Comparison of ENCODE assay signal across 1 cellular context in the genomic region with DNA sequence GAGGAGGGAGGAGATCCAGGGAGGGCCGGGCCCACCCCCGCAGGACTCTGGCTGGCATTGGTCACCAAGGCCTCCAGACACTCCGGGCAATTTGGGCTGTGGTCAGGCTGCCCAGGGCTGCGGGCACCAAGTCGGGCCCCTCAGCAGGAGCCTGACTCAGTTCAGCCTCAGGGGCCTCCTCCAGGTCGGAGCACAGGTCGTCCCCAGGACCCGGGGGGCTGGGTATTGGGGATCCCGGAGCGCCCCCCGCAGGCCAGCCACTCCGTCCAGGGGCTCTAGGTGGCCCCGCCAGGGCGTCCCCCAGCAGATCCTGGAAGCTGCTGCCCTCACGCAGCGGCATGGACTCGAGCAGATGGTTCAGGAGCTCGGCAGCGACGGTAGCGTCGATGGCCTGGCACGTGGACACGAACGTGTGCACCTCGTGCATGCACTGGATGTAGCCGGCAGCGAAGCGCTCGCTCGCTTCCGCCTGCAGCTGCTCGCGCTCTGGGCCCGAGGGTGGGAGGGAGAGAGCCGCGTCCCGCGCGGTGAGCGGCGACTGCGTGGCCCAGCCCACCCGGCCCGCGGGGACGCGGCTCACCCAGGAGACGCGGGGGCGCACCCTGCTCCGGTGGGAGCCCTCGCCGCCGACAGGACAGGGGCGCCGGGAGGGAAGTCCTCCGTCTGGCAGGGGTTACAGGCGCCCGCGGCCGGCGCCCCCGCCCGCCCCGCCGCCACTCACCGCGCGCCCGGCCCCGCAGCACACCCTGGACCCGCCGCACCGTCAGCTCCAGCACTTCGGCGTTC.
A peak's percentile ranks its signal among the peaks of the same experiment; 100 is the strongest.
TF ChIP-seq lines count a peak whose summit lies in the region.

No MANE protein-coding gene starts in this region.

TF ChIP-seq in K562, 482 proteins besides CTCF, POLR2A, EP300 and RAD21 (continues in another document):
- TF ChIP-seq SMAD4 (CRISPR knock-in tag; conservative IDR thresholded peaks at IDR 0.05): peak; percentile 85
- peak; percentile 79 for TF ChIP-seq ZFX (CRISPR knock-in tag; IDR thresholded peaks at IDR 0.05)
- TF ChIP-seq SRSF1 (IDR thresholded peaks at IDR 0.05; ENCODE audit: low read depth, low read length): no peak
- TF ChIP-seq ZNF79 (CRISPR knock-in tag; IDR thresholded peaks at IDR 0.05; ENCODE audit: low read depth): no peak
- TF ChIP-seq PCBP1 (IDR thresholded peaks at IDR 0.05; ENCODE audit: low read depth, low read length, poor library complexity, severe bottlenecking): no peak
- TF ChIP-seq POLR3A (IDR thresholded peaks at IDR 0.05; ENCODE audit: borderline replicate concordance, extremely low read depth, insufficient read depth, insufficient read length): no peak
- TF ChIP-seq STAG1 (CRISPR knock-in tag; IDR thresholded peaks at IDR 0.05; ENCODE audit: borderline replicate concordance): peak; percentile 82
- TF ChIP-seq, protein P1, sequence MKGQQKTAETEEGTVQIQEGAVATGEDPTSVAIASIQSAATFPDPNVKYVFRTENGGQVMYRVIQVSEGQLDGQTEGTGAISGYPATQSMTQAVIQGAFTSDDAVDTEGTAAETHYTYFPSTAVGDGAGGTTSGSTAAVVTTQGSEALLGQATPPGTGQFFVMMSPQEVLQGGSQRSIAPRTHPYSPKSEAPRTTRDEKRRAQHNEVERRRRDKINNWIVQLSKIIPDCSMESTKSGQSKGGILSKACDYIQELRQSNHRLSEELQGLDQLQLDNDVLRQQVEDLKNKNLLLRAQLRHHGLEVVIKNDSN (CRISPR knock-in tag; IDR thresholded peaks at IDR 0.05): peak; percentile 74
- TF ChIP-seq, protein P2, sequence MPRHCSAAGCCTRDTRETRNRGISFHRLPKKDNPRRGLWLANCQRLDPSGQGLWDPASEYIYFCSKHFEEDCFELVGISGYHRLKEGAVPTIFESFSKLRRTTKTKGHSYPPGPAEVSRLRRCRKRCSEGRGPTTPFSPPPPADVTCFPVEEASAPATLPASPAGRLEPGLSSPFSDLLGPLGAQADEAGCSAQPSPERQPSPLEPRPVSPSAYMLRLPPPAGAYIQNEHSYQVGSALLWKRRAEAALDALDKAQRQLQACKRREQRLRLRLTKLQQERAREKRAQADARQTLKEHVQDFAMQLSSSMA (CRISPR knock-in tag; IDR thresholded peaks at IDR 0.05): no peak
- TF ChIP-seq, protein P3, sequence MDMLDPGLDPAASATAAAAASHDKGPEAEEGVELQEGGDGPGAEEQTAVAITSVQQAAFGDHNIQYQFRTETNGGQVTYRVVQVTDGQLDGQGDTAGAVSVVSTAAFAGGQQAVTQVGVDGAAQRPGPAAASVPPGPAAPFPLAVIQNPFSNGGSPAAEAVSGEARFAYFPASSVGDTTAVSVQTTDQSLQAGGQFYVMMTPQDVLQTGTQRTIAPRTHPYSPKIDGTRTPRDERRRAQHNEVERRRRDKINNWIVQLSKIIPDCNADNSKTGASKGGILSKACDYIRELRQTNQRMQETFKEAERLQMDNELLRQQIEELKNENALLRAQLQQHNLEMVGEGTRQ (CRISPR knock-in tag; IDR thresholded peaks at IDR 0.05): peak; percentile 44; the same call in 1 of the 2 replicates
- TF ChIP-seq ZNF217 (CRISPR knock-in tag; IDR thresholded peaks at IDR 0.05): peak; percentile 80; the same call in 1 of the 2 replicates
- TF ChIP-seq, protein P4, sequence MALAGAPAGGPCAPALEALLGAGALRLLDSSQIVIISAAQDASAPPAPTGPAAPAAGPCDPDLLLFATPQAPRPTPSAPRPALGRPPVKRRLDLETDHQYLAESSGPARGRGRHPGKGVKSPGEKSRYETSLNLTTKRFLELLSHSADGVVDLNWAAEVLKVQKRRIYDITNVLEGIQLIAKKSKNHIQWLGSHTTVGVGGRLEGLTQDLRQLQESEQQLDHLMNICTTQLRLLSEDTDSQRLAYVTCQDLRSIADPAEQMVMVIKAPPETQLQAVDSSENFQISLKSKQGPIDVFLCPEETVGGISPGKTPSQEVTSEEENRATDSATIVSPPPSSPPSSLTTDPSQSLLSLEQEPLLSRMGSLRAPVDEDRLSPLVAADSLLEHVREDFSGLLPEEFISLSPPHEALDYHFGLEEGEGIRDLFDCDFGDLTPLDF (CRISPR knock-in tag; IDR thresholded peaks at IDR 0.05): peak; percentile 83; the same call in 1 of the 2 replicates
- peak; percentile 67 for TF ChIP-seq RBFOX2 (IDR thresholded peaks at IDR 0.05; ENCODE audit: low read depth, low read length)
- no peak for TF ChIP-seq MTA1 (IDR thresholded peaks at IDR 0.05; ENCODE audit: borderline replicate concordance)
- TF ChIP-seq, protein P5, sequence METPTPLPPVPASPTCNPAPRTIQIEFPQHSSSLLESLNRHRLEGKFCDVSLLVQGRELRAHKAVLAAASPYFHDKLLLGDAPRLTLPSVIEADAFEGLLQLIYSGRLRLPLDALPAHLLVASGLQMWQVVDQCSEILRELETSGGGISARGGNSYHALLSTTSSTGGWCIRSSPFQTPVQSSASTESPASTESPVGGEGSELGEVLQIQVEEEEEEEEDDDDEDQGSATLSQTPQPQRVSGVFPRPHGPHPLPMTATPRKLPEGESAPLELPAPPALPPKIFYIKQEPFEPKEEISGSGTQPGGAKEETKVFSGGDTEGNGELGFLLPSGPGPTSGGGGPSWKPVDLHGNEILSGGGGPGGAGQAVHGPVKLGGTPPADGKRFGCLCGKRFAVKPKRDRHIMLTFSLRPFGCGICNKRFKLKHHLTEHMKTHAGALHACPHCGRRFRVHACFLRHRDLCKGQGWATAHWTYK (CRISPR knock-in tag; IDR thresholded peaks at IDR 0.05): peak; percentile 69; the same call in 1 of the 2 replicates
- TF ChIP-seq, protein P6, sequence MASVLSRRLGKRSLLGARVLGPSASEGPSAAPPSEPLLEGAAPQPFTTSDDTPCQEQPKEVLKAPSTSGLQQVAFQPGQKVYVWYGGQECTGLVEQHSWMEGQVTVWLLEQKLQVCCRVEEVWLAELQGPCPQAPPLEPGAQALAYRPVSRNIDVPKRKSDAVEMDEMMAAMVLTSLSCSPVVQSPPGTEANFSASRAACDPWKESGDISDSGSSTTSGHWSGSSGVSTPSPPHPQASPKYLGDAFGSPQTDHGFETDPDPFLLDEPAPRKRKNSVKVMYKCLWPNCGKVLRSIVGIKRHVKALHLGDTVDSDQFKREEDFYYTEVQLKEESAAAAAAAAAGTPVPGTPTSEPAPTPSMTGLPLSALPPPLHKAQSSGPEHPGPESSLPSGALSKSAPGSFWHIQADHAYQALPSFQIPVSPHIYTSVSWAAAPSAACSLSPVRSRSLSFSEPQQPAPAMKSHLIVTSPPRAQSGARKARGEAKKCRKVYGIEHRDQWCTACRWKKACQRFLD (CRISPR knock-in tag; IDR thresholded peaks at IDR 0.05): no peak
- TF ChIP-seq, protein P7, sequence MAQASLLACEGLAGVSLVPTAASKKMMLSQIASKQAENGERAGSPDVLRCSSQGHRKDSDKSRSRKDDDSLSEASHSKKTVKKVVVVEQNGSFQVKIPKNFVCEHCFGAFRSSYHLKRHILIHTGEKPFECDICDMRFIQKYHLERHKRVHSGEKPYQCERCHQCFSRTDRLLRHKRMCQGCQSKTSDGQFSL (CRISPR knock-in tag; IDR thresholded peaks at IDR 0.05): peak; percentile 67; the same call in 1 of the 2 replicates
- TF ChIP-seq, protein P7 (tag; IDR thresholded peaks at IDR 0.05): no peak
- no peak for TF ChIP-seq SREBF1 (IDR thresholded peaks at IDR 0.05; ENCODE audit: borderline replicate concordance, low read depth, low read length)
- peak; percentile 13 to 28; a peak in 2 of 4 replicates for TF ChIP-seq NRF1 (conservative IDR thresholded peaks at IDR 0.05 in 1 of 2, IDR thresholded peaks at IDR 0.05 in 1 of 2)
- TF ChIP-seq RFX5 (IDR thresholded peaks at IDR 0.05; ENCODE audit: low read depth, low read length): no peak
- TF ChIP-seq L3MBTL2 (IDR thresholded peaks at IDR 0.05): peak; percentile 100
- 0 out of 2 replicates have a peak, but pooled peaks have one; percentile 28 for TF ChIP-seq HNRNPL (IDR thresholded peaks at IDR 0.05; ENCODE audit: low read depth, low read length)
- TF ChIP-seq SMARCA4 (IDR thresholded peaks at IDR 0.05): no peak
- TF ChIP-seq PTTG1 (tag; IDR thresholded peaks at IDR 0.05; ENCODE audit: low read depth): no peak
- peak; percentile 37; the same call in 1 of the 2 replicates for TF ChIP-seq SAFB (IDR thresholded peaks at IDR 0.05; ENCODE audit: borderline replicate concordance, low read depth, low read length)
- TF ChIP-seq NCOA1 (IDR thresholded peaks at IDR 0.05; ENCODE audit: low read depth): no peak
- TF ChIP-seq, protein P8, sequence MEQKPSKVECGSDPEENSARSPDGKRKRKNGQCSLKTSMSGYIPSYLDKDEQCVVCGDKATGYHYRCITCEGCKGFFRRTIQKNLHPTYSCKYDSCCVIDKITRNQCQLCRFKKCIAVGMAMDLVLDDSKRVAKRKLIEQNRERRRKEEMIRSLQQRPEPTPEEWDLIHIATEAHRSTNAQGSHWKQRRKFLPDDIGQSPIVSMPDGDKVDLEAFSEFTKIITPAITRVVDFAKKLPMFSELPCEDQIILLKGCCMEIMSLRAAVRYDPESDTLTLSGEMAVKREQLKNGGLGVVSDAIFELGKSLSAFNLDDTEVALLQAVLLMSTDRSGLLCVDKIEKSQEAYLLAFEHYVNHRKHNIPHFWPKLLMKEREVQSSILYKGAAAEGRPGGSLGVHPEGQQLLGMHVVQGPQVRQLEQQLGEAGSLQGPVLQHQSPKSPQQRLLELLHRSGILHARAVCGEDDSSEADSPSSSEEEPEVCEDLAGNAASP (IDR thresholded peaks at IDR 0.05): no peak
- TF ChIP-seq, protein P9, sequence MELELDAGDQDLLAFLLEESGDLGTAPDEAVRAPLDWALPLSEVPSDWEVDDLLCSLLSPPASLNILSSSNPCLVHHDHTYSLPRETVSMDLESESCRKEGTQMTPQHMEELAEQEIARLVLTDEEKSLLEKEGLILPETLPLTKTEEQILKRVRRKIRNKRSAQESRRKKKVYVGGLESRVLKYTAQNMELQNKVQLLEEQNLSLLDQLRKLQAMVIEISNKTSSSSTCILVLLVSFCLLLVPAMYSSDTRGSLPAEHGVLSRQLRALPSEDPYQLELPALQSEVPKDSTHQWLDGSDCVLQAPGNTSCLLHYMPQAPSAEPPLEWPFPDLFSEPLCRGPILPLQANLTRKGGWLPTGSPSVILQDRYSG (tag; conservative IDR thresholded peaks at IDR 0.05; ENCODE audit: low read depth): peak; percentile 59; the same call in 1 of the 2 replicates
- TF ChIP-seq SREBF2 (CRISPR knock-in tag; IDR thresholded peaks at IDR 0.05): peak; percentile 89; the same call in 1 of the 2 replicates
- no peak for TF ChIP-seq NELFE (IDR thresholded peaks at IDR 0.05; ENCODE audit: insufficient read depth, insufficient read length)
- 0 out of 4 replicates have a peak, but pooled peaks of 1 of the 2 experiments have one; percentile 27 for TF ChIP-seq KDM4B (IDR thresholded peaks at IDR 0.05; ENCODE audit: borderline replicate concordance in 2 of 2, low read depth in 1 of 2)
- TF ChIP-seq, protein P10, sequence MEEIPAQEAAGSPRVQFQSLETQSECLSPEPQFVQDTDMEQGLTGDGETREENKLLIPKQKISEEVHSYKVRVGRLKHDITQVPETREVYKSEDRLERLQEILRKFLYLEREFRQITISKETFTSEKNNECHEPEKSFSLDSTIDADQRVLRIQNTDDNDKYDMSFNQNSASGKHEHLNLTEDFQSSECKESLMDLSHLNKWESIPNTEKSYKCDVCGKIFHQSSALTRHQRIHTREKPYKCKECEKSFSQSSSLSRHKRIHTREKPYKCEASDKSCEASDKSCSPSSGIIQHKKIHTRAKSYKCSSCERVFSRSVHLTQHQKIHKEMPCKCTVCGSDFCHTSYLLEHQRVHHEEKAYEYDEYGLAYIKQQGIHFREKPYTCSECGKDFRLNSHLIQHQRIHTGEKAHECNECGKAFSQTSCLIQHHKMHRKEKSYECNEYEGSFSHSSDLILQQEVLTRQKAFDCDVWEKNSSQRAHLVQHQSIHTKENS (CRISPR knock-in tag; IDR thresholded peaks at IDR 0.05): no peak
- TF ChIP-seq XRCC4 (IDR thresholded peaks at IDR 0.05; ENCODE audit: extremely low read depth, insufficient read depth, insufficient read length): no peak
- TF ChIP-seq, protein P11, sequence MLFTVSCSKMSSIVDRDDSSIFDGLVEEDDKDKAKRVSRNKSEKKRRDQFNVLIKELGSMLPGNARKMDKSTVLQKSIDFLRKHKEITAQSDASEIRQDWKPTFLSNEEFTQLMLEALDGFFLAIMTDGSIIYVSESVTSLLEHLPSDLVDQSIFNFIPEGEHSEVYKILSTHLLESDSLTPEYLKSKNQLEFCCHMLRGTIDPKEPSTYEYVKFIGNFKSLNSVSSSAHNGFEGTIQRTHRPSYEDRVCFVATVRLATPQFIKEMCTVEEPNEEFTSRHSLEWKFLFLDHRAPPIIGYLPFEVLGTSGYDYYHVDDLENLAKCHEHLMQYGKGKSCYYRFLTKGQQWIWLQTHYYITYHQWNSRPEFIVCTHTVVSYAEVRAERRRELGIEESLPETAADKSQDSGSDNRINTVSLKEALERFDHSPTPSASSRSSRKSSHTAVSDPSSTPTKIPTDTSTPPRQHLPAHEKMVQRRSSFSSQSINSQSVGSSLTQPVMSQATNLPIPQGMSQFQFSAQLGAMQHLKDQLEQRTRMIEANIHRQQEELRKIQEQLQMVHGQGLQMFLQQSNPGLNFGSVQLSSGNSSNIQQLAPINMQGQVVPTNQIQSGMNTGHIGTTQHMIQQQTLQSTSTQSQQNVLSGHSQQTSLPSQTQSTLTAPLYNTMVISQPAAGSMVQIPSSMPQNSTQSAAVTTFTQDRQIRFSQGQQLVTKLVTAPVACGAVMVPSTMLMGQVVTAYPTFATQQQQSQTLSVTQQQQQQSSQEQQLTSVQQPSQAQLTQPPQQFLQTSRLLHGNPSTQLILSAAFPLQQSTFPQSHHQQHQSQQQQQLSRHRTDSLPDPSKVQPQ (CRISPR knock-in tag; IDR thresholded peaks at IDR 0.05; ENCODE audit: borderline replicate concordance): no peak
- no peak for TF ChIP-seq EZH2 (IDR thresholded peaks at IDR 0.05; ENCODE audit: borderline replicate concordance, low read depth, low read length)
- TF ChIP-seq RNF2 (IDR thresholded peaks at IDR 0.05): peak; percentile 95
- no peak for TF ChIP-seq PURB (CRISPR knock-in tag; IDR thresholded peaks at IDR 0.05; ENCODE audit: low read depth)
- TF ChIP-seq ZNF239 (CRISPR knock-in tag; IDR thresholded peaks at IDR 0.05): no peak
- peak; percentile 77 for TF ChIP-seq CBFB (CRISPR knock-in tag; IDR thresholded peaks at IDR 0.05)
- no peak; the same call in 1 of the 2 replicates for TF ChIP-seq JUN (IDR thresholded peaks at IDR 0.05; ENCODE audit: borderline replicate concordance, low read depth, low read length)
- peak; percentile 96 for TF ChIP-seq JUN (CRISPR knock-in tag; IDR thresholded peaks at IDR 0.05; ENCODE audit: borderline replicate concordance)
- no peak for TF ChIP-seq GABPB2 (CRISPR knock-in tag; conservative IDR thresholded peaks at IDR 0.05)
- TF ChIP-seq, protein P12, sequence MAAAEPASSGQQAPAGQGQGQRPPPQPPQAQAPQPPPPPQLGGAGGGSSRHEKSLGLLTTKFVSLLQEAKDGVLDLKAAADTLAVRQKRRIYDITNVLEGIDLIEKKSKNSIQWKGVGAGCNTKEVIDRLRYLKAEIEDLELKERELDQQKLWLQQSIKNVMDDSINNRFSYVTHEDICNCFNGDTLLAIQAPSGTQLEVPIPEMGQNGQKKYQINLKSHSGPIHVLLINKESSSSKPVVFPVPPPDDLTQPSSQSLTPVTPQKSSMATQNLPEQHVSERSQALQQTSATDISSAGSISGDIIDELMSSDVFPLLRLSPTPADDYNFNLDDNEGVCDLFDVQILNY (CRISPR knock-in tag; IDR thresholded peaks at IDR 0.05): peak; percentile 98
